In genomic region chr3:156095652-156096051, GRCh38 we compare ENCODE assay signal across 1 cellular context. TPM values are rescaled to one million over a fixed set of nuclear protein-coding genes. Genes with fewer than 3 reads are reported as not detected.
"Had no signal": no experiment of that assay in that cellular context is flagged by ENCODE, and none has a peak within 500 bp of the region (broad histone marks: within the 10 kb centered on the region; RNA-seq: fewer than 3 reads in every experiment).

No MANE protein-coding gene starts in this region.

RNA-seq across cellular contexts. Expression of gene KCNAB1, which starts 24.7 kb away (rescaled TPM):
- total RNA-seq: NCI-H460 had no signal
